In the genomic region with DNA sequence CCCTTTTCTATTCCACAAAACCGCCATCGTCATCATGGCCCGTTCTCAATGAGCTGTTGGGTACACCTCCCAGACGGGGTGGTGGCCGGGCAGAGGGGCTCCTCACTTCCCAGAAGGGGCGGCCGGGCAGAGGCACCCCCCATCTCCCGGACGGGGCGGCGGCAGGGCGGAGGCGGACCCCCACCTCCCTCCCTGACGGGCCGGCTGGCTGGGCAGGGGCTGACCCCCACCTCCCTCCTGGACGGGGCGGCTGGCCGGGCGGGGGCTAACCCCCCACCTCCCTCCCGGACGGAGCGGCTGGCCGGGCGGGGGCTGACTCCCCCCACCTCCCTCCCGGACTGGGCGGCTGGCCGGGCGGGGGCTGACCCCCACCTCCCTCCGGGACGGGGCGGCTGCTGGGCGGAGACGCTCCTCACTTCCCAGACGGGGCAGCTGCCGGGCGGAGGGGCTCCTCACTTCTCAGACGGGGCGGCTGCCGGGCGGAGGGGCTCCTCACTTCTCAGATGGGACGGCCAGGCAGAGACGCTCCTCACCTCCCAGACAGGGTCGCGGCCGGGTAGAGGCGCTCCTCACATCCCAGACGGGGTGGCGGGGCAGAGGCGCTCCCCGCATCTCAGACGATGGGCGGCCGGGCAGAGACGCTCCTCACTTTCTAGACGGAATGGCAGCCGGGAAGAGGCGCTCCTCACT, we compare ENCODE assay signal across 14 cellular contexts. TPM values are rescaled to one million over a fixed set of nuclear protein-coding genes. Genes with fewer than 3 reads are reported as not detected.
"Had no signal": no experiment of that assay in that cellular context is flagged by ENCODE, and none has a peak within 500 bp of the region (broad histone marks: within the 10 kb centered on the region; RNA-seq: fewer than 3 reads in every experiment).

No MANE protein-coding gene starts in this region.

RNA-seq across cellular contexts. Expression of gene OVOL3, which starts 42.0 kb away (rescaled TPM):
- total RNA-seq: stomach, subcutaneous adipose tissue, suprapubic skin, temporal lobe, thoracic aorta, thyroid gland, tibial nerve, transverse colon, upper lobe of left lung, upper lobe of right lung, ureter, urinary bladder, uterus, vagina had no signal
- polyA plus RNA-seq: stomach, urinary bladder had no signal
